8 cellular contexts compared by ENCODE assay signal in the genomic region with DNA sequence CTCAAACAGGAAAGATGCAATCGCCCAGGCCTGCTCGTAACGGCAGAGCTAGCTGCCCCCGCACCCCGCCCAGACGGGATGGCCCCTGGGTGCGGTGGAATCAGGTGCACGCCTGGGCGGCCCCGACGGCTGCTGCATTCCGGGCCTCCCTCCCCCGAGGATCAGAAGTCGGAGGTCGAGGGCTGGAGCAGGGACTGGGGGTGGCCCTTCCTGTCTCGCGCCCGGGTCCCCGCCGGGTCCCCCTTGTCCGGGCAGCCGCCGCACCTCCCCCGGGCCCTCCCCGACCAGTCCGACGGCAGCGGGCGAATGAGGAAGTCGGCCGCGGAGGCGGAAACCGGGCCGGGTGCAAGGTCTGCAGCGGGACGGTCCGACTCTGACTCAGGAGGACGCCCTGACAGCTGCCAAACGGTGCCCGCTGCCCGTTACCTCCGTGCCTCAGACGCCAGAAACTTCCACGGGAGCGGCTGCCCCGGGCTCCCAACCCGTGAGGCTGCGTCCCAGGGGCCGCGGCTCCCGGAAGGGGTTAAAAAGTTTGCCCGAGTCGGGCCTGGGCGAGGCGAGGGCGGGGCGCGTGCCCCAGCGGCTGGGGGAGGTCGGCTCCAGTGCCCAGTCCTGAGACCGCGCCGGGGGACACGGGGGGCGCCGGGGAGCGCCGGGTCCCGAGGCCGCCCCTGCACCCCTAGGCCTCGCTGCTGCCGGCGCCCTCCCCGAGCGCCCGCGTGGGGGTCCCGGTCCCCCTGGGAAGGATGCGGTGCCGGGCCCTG. TPM values are rescaled to one million over a fixed set of nuclear protein-coding genes. Genes with fewer than 3 reads are reported as not detected.
A peak's percentile ranks its signal among the peaks of the same experiment; 100 is the strongest.
DNase-seq lines count a peak whose midpoint lies in the region; ATAC-seq lines count a peak whose summit lies in the region.

No MANE protein-coding gene starts in this region.

- H3K9me3 ChIP-seq in T-helper 17 cell (ENCODE audit: control insufficient read depth, low read length, poor library complexity, severe bottlenecking) (no peaks in the 10 kb centered on the region), duodenal mucosa (ENCODE audit: control insufficient read depth in 1 of 2, low read length in 2 of 2) (no peaks in the 10 kb centered on the region), subcutaneous abdominal adipose tissue (ENCODE audit: control insufficient read depth in 5 of 5, low read length in 5 of 5) (no peaks in the 10 kb centered on the region)

- WGBS in mesendoderm (ENCODE audit: extremely low coverage, insufficient coverage, low lambda C conversion rate) = no CpG with 5 or more reads among the region's 81 CpGs

- peak overlapping the region; percentile 96 for H3K56ac ChIP-seq in mesendoderm (ENCODE audit: low read length)

- no peaks in the 10 kb centered on the region for H3K27me3 Mint-ChIP-seq in T-helper 17 cell

- H3K79me1 ChIP-seq in mesendoderm (ENCODE audit: low read length) = peaks cover 2% of the 10 kb centered on the region

- H4K5ac ChIP-seq in mesendoderm (ENCODE audit: low read length) = no peak overlapping the region

- peak overlapping the region; percentile 97 for H3K23ac ChIP-seq in mesendoderm (ENCODE audit: low read length)

- peaks cover 52% of the 10 kb centered on the region for H3K79me2 ChIP-seq in mesendoderm (ENCODE audit: control insufficient read depth, insufficient read depth, low read length)

- peak; percentile 0 for ATAC-seq in HG03108 (IDR thresholded peaks at IDR 0.05; ENCODE audit: unreplicated experiment)
- ATAC-seq in T-helper 17 cell = no peak

- no peak overlapping the region for H2AK5ac ChIP-seq in mesendoderm (ENCODE audit: low read length)

- H3K18ac ChIP-seq in mesendoderm (ENCODE audit: low read length) = peak overlapping the region; percentile 95

- peak; percentile 74 for DNase-seq in activated CD4-positive, alpha-beta T cell treated with anti-CD3 and anti-CD28 coated beads for 48 hours
- DNase-seq in activated CD4-positive, alpha-beta T cell treated with anti-CD3 and anti-CD28 coated beads for 1 hour = no peak
- DNase-seq in T-helper 17 cell = peak in 1 of 3 donors; percentile 29
- DNase-seq in mesendoderm = no peak
- no peak for DNase-seq in T-helper 9 cell

- peaks cover 9% of the 10 kb centered on the region for H3K36me3 Mint-ChIP-seq in T-helper 17 cell (ENCODE audit: low read depth)

- H2BK15ac ChIP-seq in mesendoderm (replicated peaks; ENCODE audit: low read depth) = no peak overlapping the region

- H3K4me1 Mint-ChIP-seq in T-helper 17 cell = peaks cover 39% of the 10 kb centered on the region

- H3K9ac ChIP-seq in duodenal mucosa (ENCODE audit: low read depth in 1 of 2, low read length in 2 of 2) = peak overlapping the region; percentile 95 to 97
- peak overlapping the region; percentile 97 for H3K9ac ChIP-seq in mesendoderm (ENCODE audit: low read length)
- H3K9ac ChIP-seq in subcutaneous abdominal adipose tissue (ENCODE audit: low read length in 5 of 5) = peak overlapping the region; percentile 86 to 94 (median 91)

- H4K8ac ChIP-seq in mesendoderm (ENCODE audit: low read depth, low read length) = no peak overlapping the region

- H3K4me3 Mint-ChIP-seq in T-helper 17 cell = peak overlapping the region; percentile 96

- H2BK5ac ChIP-seq in mesendoderm (ENCODE audit: low read length) = peak overlapping the region; percentile 30

- H3K4me1 ChIP-seq in duodenal mucosa (ENCODE audit: control insufficient read depth in 1 of 2, insufficient read depth in 2 of 2, low read length in 2 of 2) (peaks cover 28 to 37% of the 10 kb centered on the region in 2 donors), mesendoderm (ENCODE audit: control insufficient read depth, low read depth, low read length) (peaks cover 6% of the 10 kb centered on the region), subcutaneous abdominal adipose tissue (ENCODE audit: control insufficient read depth in 5 of 5, insufficient read depth in 5 of 5, low read length in 5 of 5) (peaks cover 6 to 46% (median 40%) of the 10 kb centered on the region in 5 donors)

- H3K27ac ChIP-seq in duodenal mucosa (ENCODE audit: low read depth, low read length) = peak overlapping the region; percentile 97
- H3K27ac ChIP-seq in mesendoderm (ENCODE audit: low read depth, low read length) = peak overlapping the region; percentile 94
- peak overlapping the region; percentile 97 for H3K27ac ChIP-seq in subcutaneous abdominal adipose tissue (ENCODE audit: low read depth, low read length)

- H3K4ac ChIP-seq in mesendoderm (ENCODE audit: low read depth, low read length) = peak overlapping the region; percentile 90

- H3K4me3 ChIP-seq in duodenal mucosa (ENCODE audit: low read depth in 1 of 2, low read length in 2 of 2) = peak overlapping the region; percentile 88 to 90
- H3K4me3 ChIP-seq in mesendoderm (ENCODE audit: low read length) = peak overlapping the region; percentile 93
- H3K4me3 ChIP-seq in subcutaneous abdominal adipose tissue (ENCODE audit: low read depth in 1 of 5, low read length in 5 of 5) = peak overlapping the region; percentile 77 to 95 (median 89)

- H3K4me2 ChIP-seq in mesendoderm (ENCODE audit: low read length) = peak overlapping the region; percentile 78

- H3K36me3 ChIP-seq in duodenal mucosa (ENCODE audit: control insufficient read depth in 1 of 2, insufficient read depth in 2 of 2, low read length in 2 of 2) (no peaks in the 10 kb centered on the region), mesendoderm (ENCODE audit: control insufficient read depth, insufficient read depth, low read length) (no peaks in the 10 kb centered on the region), subcutaneous abdominal adipose tissue (ENCODE audit: control insufficient read depth in 5 of 5, insufficient read depth in 5 of 5, low read length in 5 of 5) (peaks cover 0 to 10% (median 4%) of the 10 kb centered on the region in 5 donors)

- no peak overlapping the region for H2BK120ac ChIP-seq in mesendoderm (ENCODE audit: low read depth, low read length)

- peak overlapping the region; percentile 100 for H3K27ac Mint-ChIP-seq in T-helper 17 cell

- no peaks in the 10 kb centered on the region for H3K27me3 ChIP-seq in duodenal mucosa (ENCODE audit: control insufficient read depth in 1 of 2, insufficient read depth in 2 of 2, low read length in 2 of 2)
- H3K27me3 ChIP-seq in mesendoderm (ENCODE audit: insufficient read depth, low read length, poor library complexity) = no peaks in the 10 kb centered on the region
- no peaks in the 10 kb centered on the region for H3K27me3 ChIP-seq in subcutaneous abdominal adipose tissue (ENCODE audit: control insufficient read depth in 5 of 5, insufficient read depth in 4 of 5, low read length in 5 of 5)

RNA-seq across cellular contexts. Expression of a gene that starts 0.7 kb away (rescaled TPM):
- 1,000 to 10,000 TPM; 1,038 to 1,220 TPM for total RNA-seq in T-helper 17 cell
- 110 TPM for polyA plus RNA-seq in mesendoderm (2013, experiment 1 of 2)
- 111 TPM for polyA plus RNA-seq in mesendoderm (2013, experiment 2 of 2)
